ENCODE assay signal across 8 cellular contexts in the genomic region with DNA sequence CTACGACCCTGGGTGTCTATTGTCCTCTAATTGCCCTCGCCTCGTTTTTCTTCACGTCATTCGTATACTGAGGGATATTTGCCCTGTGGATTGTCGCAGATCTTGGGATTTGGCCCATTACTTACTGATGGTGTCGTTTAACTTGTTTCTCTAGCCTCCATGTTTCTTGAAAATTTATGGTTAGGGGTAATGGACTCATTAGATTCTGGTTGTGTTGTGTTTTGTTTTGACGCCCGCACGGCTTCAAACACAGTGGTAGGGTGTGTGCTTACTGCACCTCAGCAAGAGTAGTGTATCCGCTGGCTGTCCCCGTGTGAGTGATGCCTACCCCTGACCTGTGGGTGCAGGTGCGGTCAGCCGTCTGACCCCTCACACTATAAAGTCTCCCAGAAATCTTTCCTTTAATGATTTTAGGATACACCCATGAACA. TPM values are rescaled to one million over a fixed set of nuclear protein-coding genes. Genes with fewer than 3 reads are reported as not detected.
A peak's percentile ranks its signal among the peaks of the same experiment; 100 is the strongest.
DNase-seq lines count a peak whose midpoint lies in the region; ATAC-seq and TF ChIP-seq lines count a peak whose summit lies in the region.

No MANE protein-coding gene starts in this region.

- peak overlapping the region in 9 of 11 experiments; percentile 83 to 96 (median 94); a peak in 18 of 22 replicates for H3K9ac ChIP-seq in BLaER1 treated with 17β-estradiol and CSF1 and Interleukin-3, amounts not matched to agents 10 nM and 100 nM

- TF ChIP-seq EP300 in Ishikawa (IDR thresholded peaks at IDR 0.05; ENCODE audit: borderline replicate concordance), result no peak
- no peak for TF ChIP-seq EP300 in gastroesophageal sphincter (IDR thresholded peaks at IDR 0.05)

- H3K4me3 ChIP-seq in BLaER1 treated with 17β-estradiol and CSF1 and Interleukin-3, amounts not matched to agents 10 nM and 100 nM, result peak overlapping the region; percentile 49 to 81 (median 76); a peak in 19 of 20 replicates
- peak overlapping the region; percentile 76 to 78 for H3K4me3 ChIP-seq in gastroesophageal sphincter
- peak overlapping the region; percentile 49 to 58 for H3K4me3 ChIP-seq in prostate gland

- H3K9me3 ChIP-seq in BLaER1 treated with 17β-estradiol and CSF1 and Interleukin-3, amounts not matched to agents 10 nM and 100 nM (replicated peaks in 1 of 11), result no peaks in the 10 kb centered on the region
- H3K9me3 ChIP-seq in gastroesophageal sphincter (no peaks in the 10 kb centered on the region), prostate gland (no peaks in the 10 kb centered on the region)

- no peak for TF ChIP-seq RAD21 in Ishikawa (IDR thresholded peaks at IDR 0.05; ENCODE audit: low read depth)

- TF ChIP-seq CTCF in gastroesophageal sphincter (IDR thresholded peaks at IDR 0.05), result no peak
- no peak for TF ChIP-seq CTCF in prostate gland (IDR thresholded peaks at IDR 0.05)

- WGBS in gastroesophageal sphincter (ENCODE audit: low coverage in 1 of 2), 2 donors, result 0 to 9% methylated on average over 10 to 14 of the region's 14 CpGs
- 4% methylated on average over 14 of the region's 14 CpGs for WGBS in prostate gland

- H3K4me2 ChIP-seq in BLaER1 treated with 17β-estradiol and CSF1 and Interleukin-3, amounts not matched to agents 10 nM and 100 nM, result peak overlapping the region; percentile 87 to 99 (median 93)

- H3K4me1 ChIP-seq in BLaER1 treated with 17β-estradiol and CSF1 and Interleukin-3, amounts not matched to agents 10 nM and 100 nM, result peaks cover 27 to 62% (median 40%) of the 10 kb centered on the region in 10 experiments
- peaks cover 0 to 34% (median 0%) of the 10 kb centered on the region in 3 donors for H3K4me1 ChIP-seq in gastroesophageal sphincter
- H3K4me1 ChIP-seq in prostate gland (replicated peaks), result no peaks in the 10 kb centered on the region

- DNase-seq in activated T-cell treated with anti-CD3 and anti-CD28 coated beads, Interleukin-2, amount 50 U/mL, for 48 hours, result peak; percentile 34 to 35
- DNase-seq in prostate gland (ENCODE audit: low spot score), result no peak
- no peak for DNase-seq in ureter (ENCODE audit: low spot score)

- TF ChIP-seq POLR2A in gastroesophageal sphincter (IDR thresholded peaks at IDR 0.05) (no peak), prostate gland (IDR thresholded peaks at IDR 0.05) (no peak)

- ATAC-seq in gastroesophageal sphincter (no peak), GM21526 (IDR thresholded peaks at IDR 0.05; ENCODE audit: low FRiP score, unreplicated experiment) (no peak), GM18861 (IDR thresholded peaks at IDR 0.05; ENCODE audit: unreplicated experiment) (no peak)

- H3K36me3 ChIP-seq in BLaER1 treated with 17β-estradiol and CSF1 and Interleukin-3, amounts not matched to agents 10 nM and 100 nM, result no peaks in the 10 kb centered on the region
- no peaks in the 10 kb centered on the region for H3K36me3 ChIP-seq in gastroesophageal sphincter
- H3K36me3 ChIP-seq in prostate gland, result no peaks in the 10 kb centered on the region

- peaks cover 0 to 26% (median 4%) of the 10 kb centered on the region in 11 experiments; a peak in 9 of 22 replicates for H3K27me3 ChIP-seq in BLaER1 treated with 17β-estradiol and CSF1 and Interleukin-3, amounts not matched to agents 10 nM and 100 nM
- H3K27me3 ChIP-seq in gastroesophageal sphincter, result no peaks in the 10 kb centered on the region
- H3K27me3 ChIP-seq in prostate gland (replicated peaks; ENCODE audit: insufficient read depth), result no peaks in the 10 kb centered on the region

- intact Hi-C loops in prostate gland (cut with DNase I), result loop anchor here (2.0 kb wide), 1 partner anchor 127 kb away; a partner anchor contains a TSS

- peak overlapping the region in 8 of 11 experiments; percentile 82 to 96 (median 93); a peak in 9 of 22 replicates for H3K27ac ChIP-seq in BLaER1 treated with 17β-estradiol and CSF1 and Interleukin-3, amounts not matched to agents 10 nM and 100 nM
- peak overlapping the region; percentile 85 to 97 (median 87) for H3K27ac ChIP-seq in gastroesophageal sphincter
- H3K27ac ChIP-seq in prostate gland, result peak overlapping the region; percentile 84 to 85

- H4K20me1 ChIP-seq in BLaER1 treated with 17β-estradiol and CSF1 and Interleukin-3, amounts not matched to agents 10 nM and 100 nM, result no peaks in the 10 kb centered on the region

TF ChIP-seq in Ishikawa, 13 proteins besides CTCF, POLR2A, EP300 and RAD21:
- TF ChIP-seq NFIC (IDR thresholded peaks at IDR 0.05), result no peak
- TF ChIP-seq, protein P1, sequence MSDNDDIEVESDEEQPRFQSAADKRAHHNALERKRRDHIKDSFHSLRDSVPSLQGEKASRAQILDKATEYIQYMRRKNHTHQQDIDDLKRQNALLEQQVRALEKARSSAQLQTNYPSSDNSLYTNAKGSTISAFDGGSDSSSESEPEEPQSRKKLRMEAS (IDR thresholded peaks at IDR 0.05), result 0 out of 2 replicates have a peak, but pooled peaks have one; percentile 3
- 0 out of 2 replicates have a peak, but pooled peaks have one; percentile 19 for TF ChIP-seq YY1 (IDR thresholded peaks at IDR 0.05; ENCODE audit: low read depth)
- TF ChIP-seq, protein P2, sequence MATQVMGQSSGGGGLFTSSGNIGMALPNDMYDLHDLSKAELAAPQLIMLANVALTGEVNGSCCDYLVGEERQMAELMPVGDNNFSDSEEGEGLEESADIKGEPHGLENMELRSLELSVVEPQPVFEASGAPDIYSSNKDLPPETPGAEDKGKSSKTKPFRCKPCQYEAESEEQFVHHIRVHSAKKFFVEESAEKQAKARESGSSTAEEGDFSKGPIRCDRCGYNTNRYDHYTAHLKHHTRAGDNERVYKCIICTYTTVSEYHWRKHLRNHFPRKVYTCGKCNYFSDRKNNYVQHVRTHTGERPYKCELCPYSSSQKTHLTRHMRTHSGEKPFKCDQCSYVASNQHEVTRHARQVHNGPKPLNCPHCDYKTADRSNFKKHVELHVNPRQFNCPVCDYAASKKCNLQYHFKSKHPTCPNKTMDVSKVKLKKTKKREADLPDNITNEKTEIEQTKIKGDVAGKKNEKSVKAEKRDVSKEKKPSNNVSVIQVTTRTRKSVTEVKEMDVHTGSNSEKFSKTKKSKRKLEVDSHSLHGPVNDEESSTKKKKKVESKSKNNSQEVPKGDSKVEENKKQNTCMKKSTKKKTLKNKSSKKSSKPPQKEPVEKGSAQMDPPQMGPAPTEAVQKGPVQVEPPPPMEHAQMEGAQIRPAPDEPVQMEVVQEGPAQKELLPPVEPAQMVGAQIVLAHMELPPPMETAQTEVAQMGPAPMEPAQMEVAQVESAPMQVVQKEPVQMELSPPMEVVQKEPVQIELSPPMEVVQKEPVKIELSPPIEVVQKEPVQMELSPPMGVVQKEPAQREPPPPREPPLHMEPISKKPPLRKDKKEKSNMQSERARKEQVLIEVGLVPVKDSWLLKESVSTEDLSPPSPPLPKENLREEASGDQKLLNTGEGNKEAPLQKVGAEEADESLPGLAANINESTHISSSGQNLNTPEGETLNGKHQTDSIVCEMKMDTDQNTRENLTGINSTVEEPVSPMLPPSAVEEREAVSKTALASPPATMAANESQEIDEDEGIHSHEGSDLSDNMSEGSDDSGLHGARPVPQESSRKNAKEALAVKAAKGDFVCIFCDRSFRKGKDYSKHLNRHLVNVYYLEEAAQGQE (IDR thresholded peaks at IDR 0.05; ENCODE audit: low read depth), result no peak

RNA-seq across cellular contexts. Expression of a gene that starts 0.9 kb away (rescaled TPM):
- total RNA-seq in gastroesophageal sphincter (not detected), prostate gland (not detected), ureter (not detected)

RNA-seq across cellular contexts. Expression of a gene that starts 2.1 kb away (rescaled TPM):
- total RNA-seq in gastroesophageal sphincter (not detected), prostate gland (not detected), ureter (not detected)

Comparison
In these comparisons a context has a peak if more than half of its experiments do, and no peak if none do; other contexts are left out.
1. DNase-seq: peak in activated T-cell treated with anti-CD3 and anti-CD28 coated beads, Interleukin-2, amount 50 U/mL, for 48 hours (2 of 2); none in prostate gland (single experiment) and ureter (single experiment).
2. Peak in every context shown above with its lines, with median percentiles within 50 percentile points of each other: H3K27ac ChIP-seq and H3K4me3 ChIP-seq.